In the genomic region with DNA sequence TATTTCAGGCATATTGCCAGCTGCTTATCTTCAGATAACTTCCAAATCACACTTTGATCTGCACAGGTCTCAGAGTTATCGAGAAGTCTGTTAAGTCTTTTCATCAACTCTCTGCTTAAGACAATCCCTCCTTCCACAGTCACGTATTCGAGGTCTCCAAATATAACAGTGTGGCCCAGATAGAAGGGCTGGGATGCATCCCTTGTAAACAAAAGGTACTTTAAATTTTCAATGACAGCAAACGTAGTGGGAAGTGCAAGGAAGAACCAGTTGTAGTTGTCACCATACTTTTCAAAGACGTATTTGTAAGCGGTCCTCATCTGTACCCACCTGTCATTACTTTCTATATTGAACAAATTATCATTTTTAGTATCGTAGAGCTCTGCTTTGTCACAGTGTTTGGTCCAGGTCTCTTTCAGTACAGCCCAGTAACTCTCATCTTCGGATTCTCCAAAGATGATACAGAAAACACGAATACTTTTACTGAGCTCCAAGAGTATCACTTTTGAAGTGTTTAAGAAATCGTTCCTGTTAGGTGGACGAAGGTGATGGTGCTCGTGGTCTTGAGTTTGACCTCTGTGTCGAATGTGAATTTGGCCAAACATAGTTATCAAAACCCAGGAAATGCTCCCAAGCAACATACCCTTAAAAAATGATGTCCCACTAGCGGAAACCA, we compare ENCODE assay signal across 8 cellular contexts. TPM values are rescaled to one million over a fixed set of nuclear protein-coding genes. Genes with fewer than 3 reads are reported as not detected.
DNase-seq lines count a peak whose midpoint lies in the region; ATAC-seq and TF ChIP-seq lines count a peak whose summit lies in the region.

No MANE protein-coding gene starts in this region.

- H3K4me2 ChIP-seq in HCT116 (ENCODE audit: low read length), result peak overlapping the region; percentile 59

- POLR2A ChIA-PET in HCT116 (lab: Charles Lee) (no interaction called here), WTC11 (lab: Charles Lee) (no interaction called here)

- peak overlapping the region; percentile 2 for H2AFZ ChIP-seq in HCT116 (ENCODE audit: low read depth, low read length, poor library complexity, severe bottlenecking)

- H3K27me3 ChIP-seq in HCT116 (ENCODE audit: insufficient read depth, low read length) (no peaks in the 10 kb centered on the region), gastroesophageal sphincter (no peaks in the 10 kb centered on the region), skeletal muscle tissue (ENCODE audit: control insufficient read depth in 3 of 3, insufficient read depth in 3 of 3, low read length in 3 of 3) (no peaks in the 10 kb centered on the region)

- intact Hi-C loops in HCT116 (cut with micrococcal nuclease), result no loop called here

- peaks cover 0 to 2% of the 10 kb centered on the region in 2 experiments; a peak in 1 of 4 replicates for H3K4me1 ChIP-seq in HCT116 (ENCODE audit: control insufficient read depth in 1 of 2, insufficient read depth in 2 of 2, low read length in 2 of 2)
- H3K4me1 ChIP-seq in gastroesophageal sphincter, result peaks cover 0 to 14% (median 0%) of the 10 kb centered on the region in 3 donors
- peaks cover 0 to 2% (median 0%) of the 10 kb centered on the region in 3 donors for H3K4me1 ChIP-seq in skeletal muscle tissue (ENCODE audit: control insufficient read depth in 3 of 3, insufficient read depth in 3 of 3, low read length in 3 of 3)

- no peak for DNase-seq in HCT116 (ENCODE audit: low read depth, low spot score)
- no peak for DNase-seq in WTC11 (ENCODE audit: low spot score)
- no peak for DNase-seq in substantia nigra (lab: John Stamatoyannopoulos, UW)

- CTCF ChIA-PET in HCT116 (lab: Charles Lee), result no interaction called here
- CTCF ChIA-PET in WTC11 (lab: Charles Lee), result no interaction called here

- H4K20me1 ChIP-seq in HCT116 (ENCODE audit: insufficient read depth), result no peaks in the 10 kb centered on the region

- H3K9me3 ChIP-seq in HCT116 (ENCODE audit: control insufficient read depth in 1 of 2, insufficient read depth in 1 of 2, low read depth in 1 of 2, low read length in 2 of 2), result no peaks in the 10 kb centered on the region
- H3K9me3 ChIP-seq in gastroesophageal sphincter, result no peaks in the 10 kb centered on the region
- no peaks in the 10 kb centered on the region for H3K9me3 ChIP-seq in skeletal muscle tissue (ENCODE audit: control insufficient read depth in 3 of 3, low read length in 3 of 3)

- H3K27ac ChIP-seq in HCT116 (ENCODE audit: low read depth, low read length) (no peak overlapping the region), gastroesophageal sphincter (peak overlapping the region in 3 of 4 donors; percentile 48 to 71 (median 68)), skeletal muscle tissue (ENCODE audit: low read depth, low read length) (peak overlapping the region; percentile 10), substantia nigra (ENCODE audit: low read depth, low read length, poor library complexity, severe bottlenecking) (no peak overlapping the region)

- H3K9me2 ChIP-seq in HCT116 (ENCODE audit: insufficient read depth), result no peaks in the 10 kb centered on the region

- no peak for TF ChIP-seq RAD21 in HCT116 (IDR thresholded peaks at IDR 0.05; ENCODE audit: low read depth)

- H3K27me3 Mint-ChIP-seq in WTC11 (ENCODE audit: low read depth), result peaks cover 2% of the 10 kb centered on the region; the same call in 1 of the 2 replicates

- TF ChIP-seq EP300 in gastroesophageal sphincter (IDR thresholded peaks at IDR 0.05), result no peak

- 48 to 53% methylated on average over 13 to 14 of the region's 14 CpGs for WGBS in gastroesophageal sphincter (ENCODE audit: low coverage in 1 of 2), 2 donors

- H3K79me2 ChIP-seq in HCT116 (ENCODE audit: insufficient read depth, low read length), result no peaks in the 10 kb centered on the region

- BruUV-seq in HCT116 (replicated peaks; lab: Mats Ljungman, UMichigan), result TSS peak; percentile 36

- H3K4me3 ChIP-seq in HCT116 (replicated peaks in 1 of 2; ENCODE audit: low read depth in 1 of 2, low read length in 2 of 2) (peak overlapping the region; percentile 39 to 49), gastroesophageal sphincter (peak overlapping the region; percentile 52 to 65), skeletal muscle tissue (ENCODE audit: low read length in 3 of 3) (peak overlapping the region; percentile 71 to 77 (median 76))

- peak overlapping the region; percentile 42 for H3K4me3 Mint-ChIP-seq in WTC11

- RAD21 ChIA-PET in HCT116 (lab: Charles Lee; ENCODE audit: low non-redundant PET in 1 of 2, low total read pairs in 2 of 2, uncharacterized antibody in 2 of 2, unreplicated experiment in 2 of 2), result no interaction called here

- H3K9me3 Mint-ChIP-seq in WTC11, result peaks cover 24% of the 10 kb centered on the region

- no peaks in the 10 kb centered on the region for H3K4me1 Mint-ChIP-seq in WTC11

- H3K36me3 ChIP-seq in HCT116 (ENCODE audit: control insufficient read depth in 1 of 2, insufficient read depth in 2 of 2, low read length in 2 of 2) (no peaks in the 10 kb centered on the region), gastroesophageal sphincter (no peaks in the 10 kb centered on the region), skeletal muscle tissue (ENCODE audit: control insufficient read depth in 3 of 3, insufficient read depth in 3 of 3, low read length in 3 of 3) (no peaks in the 10 kb centered on the region)

- TF ChIP-seq CTCF in HCT116 (IDR thresholded peaks at IDR 0.05 in 2 of 3, conservative IDR thresholded peaks at IDR 0.05 in 1 of 3; ENCODE audit: borderline replicate concordance in 1 of 3, insufficient read depth in 1 of 3, low read depth in 2 of 3, low read length in 2 of 3), result no peak
- no peak for TF ChIP-seq CTCF in WTC11 (IDR thresholded peaks at IDR 0.05)
- TF ChIP-seq CTCF in gastroesophageal sphincter (IDR thresholded peaks at IDR 0.05), result no peak

- H3K9ac ChIP-seq in HCT116 (ENCODE audit: low read length), result 0 out of 2 replicates have a peak overlapping the region, but pooled peaks have one; percentile 11
- H3K9ac ChIP-seq in skeletal muscle tissue (ENCODE audit: low read depth in 1 of 3, low read length in 3 of 3), result peak overlapping the region; percentile 57 to 74 (median 63)

- H3K36me3 Mint-ChIP-seq in WTC11, result peaks cover 13% of the 10 kb centered on the region

- no peak for TF ChIP-seq POLR2A in HCT116 (IDR thresholded peaks at IDR 0.05; ENCODE audit: borderline replicate concordance, extremely low read depth, insufficient read depth, insufficient read length)
- TF ChIP-seq POLR2A in gastroesophageal sphincter (IDR thresholded peaks at IDR 0.05), result no peak

- H3K27ac Mint-ChIP-seq in WTC11, result no peak overlapping the region

- ATAC-seq in HCT116 (no peak), WTC11 (no peak), gastroesophageal sphincter (no peak), HG02571 (IDR thresholded peaks at IDR 0.05; ENCODE audit: unreplicated experiment) (no peak), HG03378 (IDR thresholded peaks at IDR 0.05; ENCODE audit: unreplicated experiment) (no peak), GM18511 (IDR thresholded peaks at IDR 0.05; ENCODE audit: unreplicated experiment) (no peak)

TF ChIP-seq in HCT116, 20 proteins besides CTCF, POLR2A, EP300 and RAD21 (continues in another document):
- TF ChIP-seq TCF7L2 (IDR thresholded peaks at IDR 0.05; ENCODE audit: borderline replicate concordance, extremely low read depth, insufficient read depth, insufficient read length), result no peak

TF ChIP-seq in WTC11, 78 proteins besides CTCF, POLR2A, EP300 and RAD21:
- 0 out of 2 replicates have a peak, but pooled peaks have one; percentile 26 for TF ChIP-seq GABPB1 (CRISPR knock-in tag; IDR thresholded peaks at IDR 0.05)
- no peak for TF ChIP-seq TEAD1 (CRISPR knock-in tag; IDR thresholded peaks at IDR 0.05)
TF ChIP-seq in WTC11: peak in this region for 1.

RNA-seq across cellular contexts. Expression of a gene that starts 0.4 kb away (rescaled TPM):
- 0.20 TPM for total RNA-seq in HCT116 (2021; ENCODE audit: unreplicated experiment)
- 0.21 and 0.36 TPM in 2 replicates for polyA plus RNA-seq in HCT116 (2012)
- total RNA-seq in WTC11 (2021), result 0.16 to 0.46 TPM (median 0.44 TPM) in 3 replicates
- total RNA-seq in gastroesophageal sphincter, result 1 to 10 TPM in 3 of 4 donors, under 1 TPM in 1; 0.78 to 1.6 (median 1.4) TPM
- total RNA-seq in skeletal muscle tissue, result 1.0 TPM

RNA-seq across cellular contexts. Expression of a gene that starts 38.7 kb away (rescaled TPM):
- total RNA-seq in HCT116 (2021; ENCODE audit: unreplicated experiment) (7.8 TPM), WTC11 (2021) (5.8 to 7.1 TPM (median 7.0 TPM) in 3 replicates), gastroesophageal sphincter (10 to 100 TPM; 18.9 to 37.4 (median 25.1) TPM), skeletal muscle tissue (16.2 TPM)
- polyA plus RNA-seq in HCT116 (2012), result 2.5 and 3.5 TPM in 2 replicates

Comparison
In these comparisons a context has a peak if more than half of its experiments do, and no peak if none do; other contexts are left out.
1. H3K27ac ChIP-seq: peak in gastroesophageal sphincter (3 of 4) and skeletal muscle tissue (single experiment); none in HCT116 (single experiment) and substantia nigra (single experiment).
2. Peak in every context shown above with its lines, with median percentiles within 50 percentile points of each other: H3K4me3 ChIP-seq.